In genomic region chr5:138449501-138450239, GRCh38 we compare ENCODE assay signal across 1 cellular context.
TF ChIP-seq lines count a peak whose summit lies in the region.

No MANE protein-coding gene starts in this region.

TF ChIP-seq in HepG2, 621 proteins besides CTCF, POLR2A, EP300 and RAD21 (continued from another document and continues in another):
- TF ChIP-seq ZSCAN25 (CRISPR knock-in tag; IDR thresholded peaks at IDR 0.05) = 0 out of 2 replicates have a peak, but pooled peaks have one; percentile 43
- TF ChIP-seq ZNF614 (CRISPR knock-in tag; IDR thresholded peaks at IDR 0.05; ENCODE audit: borderline replicate concordance) = no peak
- 0 out of 2 replicates have a peak, but pooled peaks have one; percentile 25 for TF ChIP-seq ARNT2 (CRISPR knock-in tag; IDR thresholded peaks at IDR 0.05; ENCODE audit: low read depth)
- no peak for TF ChIP-seq MIXL1 (CRISPR knock-in tag; IDR thresholded peaks at IDR 0.05)
- no peak for TF ChIP-seq ZNF772 (CRISPR knock-in tag; IDR thresholded peaks at IDR 0.05)
- no peak for TF ChIP-seq MTA3 (CRISPR knock-in tag; IDR thresholded peaks at IDR 0.05)
- peak; percentile 18; the same call in 1 of the 2 replicates for TF ChIP-seq PHF20 (CRISPR knock-in tag; IDR thresholded peaks at IDR 0.05)
- TF ChIP-seq SRY (CRISPR knock-in tag; IDR thresholded peaks at IDR 0.05) = no peak
- no peak for TF ChIP-seq ZBTB8A (CRISPR knock-in tag; IDR thresholded peaks at IDR 0.05; ENCODE audit: borderline replicate concordance, low read depth)
- no peak for TF ChIP-seq DBP (CRISPR knock-in tag; IDR thresholded peaks at IDR 0.05; ENCODE audit: not compliant biosample characterization)
- TF ChIP-seq ZNF280D (CRISPR knock-in tag; IDR thresholded peaks at IDR 0.05) = no peak
- TF ChIP-seq, protein P1, sequence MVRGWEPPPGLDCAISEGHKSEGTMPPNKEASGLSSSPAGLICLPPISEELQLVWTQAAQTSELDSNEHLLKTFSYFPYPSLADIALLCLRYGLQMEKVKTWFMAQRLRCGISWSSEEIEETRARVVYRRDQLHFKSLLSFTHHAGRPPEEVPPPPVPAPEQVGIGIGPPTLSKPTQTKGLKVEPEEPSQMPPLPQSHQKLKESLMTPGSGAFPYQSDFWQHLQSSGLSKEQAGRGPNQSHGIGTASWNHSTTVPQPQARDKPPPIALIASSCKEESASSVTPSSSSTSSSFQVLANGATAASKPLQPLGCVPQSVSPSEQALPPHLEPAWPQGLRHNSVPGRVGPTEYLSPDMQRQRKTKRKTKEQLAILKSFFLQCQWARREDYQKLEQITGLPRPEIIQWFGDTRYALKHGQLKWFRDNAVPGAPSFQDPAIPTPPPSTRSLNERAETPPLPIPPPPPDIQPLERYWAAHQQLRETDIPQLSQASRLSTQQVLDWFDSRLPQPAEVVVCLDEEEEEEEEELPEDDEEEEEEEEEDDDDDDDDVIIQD (CRISPR knock-in tag; IDR thresholded peaks at IDR 0.05; ENCODE audit: low read depth) = no peak
- TF ChIP-seq MIER2 (CRISPR knock-in tag; IDR thresholded peaks at IDR 0.05) = no peak
- TF ChIP-seq ZZZ3 (CRISPR knock-in tag; IDR thresholded peaks at IDR 0.05; ENCODE audit: borderline replicate concordance) = no peak
- TF ChIP-seq SETDB1 (CRISPR knock-in tag; IDR thresholded peaks at IDR 0.05; ENCODE audit: borderline replicate concordance) = no peak
- TF ChIP-seq ZNF7 (CRISPR knock-in tag; IDR thresholded peaks at IDR 0.05) = no peak
- TF ChIP-seq ZNF501 (CRISPR knock-in tag; IDR thresholded peaks at IDR 0.05) = peak; percentile 42; the same call in 1 of the 2 replicates
- no peak for TF ChIP-seq ISL2 (CRISPR knock-in tag; IDR thresholded peaks at IDR 0.05)
- 0 out of 2 replicates have a peak, but pooled peaks have one; percentile 27 for TF ChIP-seq ELF1 (CRISPR knock-in tag; IDR thresholded peaks at IDR 0.05)
- no peak for TF ChIP-seq ZNF354B (CRISPR knock-in tag; IDR thresholded peaks at IDR 0.05)
- no peak; the same call in 1 of the 2 replicates for TF ChIP-seq RELA (CRISPR knock-in tag; IDR thresholded peaks at IDR 0.05)
- no peak for TF ChIP-seq JUND (CRISPR knock-in tag; IDR thresholded peaks at IDR 0.05)
- TF ChIP-seq, protein P2, sequence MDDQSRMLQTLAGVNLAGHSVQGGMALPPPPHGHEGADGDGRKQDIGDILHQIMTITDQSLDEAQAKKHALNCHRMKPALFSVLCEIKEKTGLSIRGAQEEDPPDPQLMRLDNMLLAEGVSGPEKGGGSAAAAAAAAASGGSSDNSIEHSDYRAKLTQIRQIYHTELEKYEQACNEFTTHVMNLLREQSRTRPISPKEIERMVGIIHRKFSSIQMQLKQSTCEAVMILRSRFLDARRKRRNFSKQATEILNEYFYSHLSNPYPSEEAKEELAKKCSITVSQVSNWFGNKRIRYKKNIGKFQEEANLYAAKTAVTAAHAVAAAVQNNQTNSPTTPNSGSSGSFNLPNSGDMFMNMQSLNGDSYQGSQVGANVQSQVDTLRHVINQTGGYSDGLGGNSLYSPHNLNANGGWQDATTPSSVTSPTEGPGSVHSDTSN (CRISPR knock-in tag; IDR thresholded peaks at IDR 0.05; ENCODE audit: borderline replicate concordance) = no peak
- no peak for TF ChIP-seq MAZ (IDR thresholded peaks at IDR 0.05; ENCODE audit: borderline replicate concordance, low read depth, low read length)
- no peak for TF ChIP-seq MAZ (CRISPR knock-in tag; IDR thresholded peaks at IDR 0.05; ENCODE audit: low read depth)
- peak; percentile 49; the same call in 1 of the 2 replicates for TF ChIP-seq ZNF431 (CRISPR knock-in tag; IDR thresholded peaks at IDR 0.05; ENCODE audit: borderline replicate concordance, low read depth)
- TF ChIP-seq HNF4G (IDR thresholded peaks at IDR 0.05; ENCODE audit: borderline replicate concordance, low read depth, low read length) = no peak
- no peak for TF ChIP-seq HNF4G (CRISPR knock-in tag; IDR thresholded peaks at IDR 0.05; ENCODE audit: borderline replicate concordance, low read depth)
- no peak for TF ChIP-seq CENPT (CRISPR knock-in tag; IDR thresholded peaks at IDR 0.05; ENCODE audit: low read depth)
- TF ChIP-seq, protein P3, sequence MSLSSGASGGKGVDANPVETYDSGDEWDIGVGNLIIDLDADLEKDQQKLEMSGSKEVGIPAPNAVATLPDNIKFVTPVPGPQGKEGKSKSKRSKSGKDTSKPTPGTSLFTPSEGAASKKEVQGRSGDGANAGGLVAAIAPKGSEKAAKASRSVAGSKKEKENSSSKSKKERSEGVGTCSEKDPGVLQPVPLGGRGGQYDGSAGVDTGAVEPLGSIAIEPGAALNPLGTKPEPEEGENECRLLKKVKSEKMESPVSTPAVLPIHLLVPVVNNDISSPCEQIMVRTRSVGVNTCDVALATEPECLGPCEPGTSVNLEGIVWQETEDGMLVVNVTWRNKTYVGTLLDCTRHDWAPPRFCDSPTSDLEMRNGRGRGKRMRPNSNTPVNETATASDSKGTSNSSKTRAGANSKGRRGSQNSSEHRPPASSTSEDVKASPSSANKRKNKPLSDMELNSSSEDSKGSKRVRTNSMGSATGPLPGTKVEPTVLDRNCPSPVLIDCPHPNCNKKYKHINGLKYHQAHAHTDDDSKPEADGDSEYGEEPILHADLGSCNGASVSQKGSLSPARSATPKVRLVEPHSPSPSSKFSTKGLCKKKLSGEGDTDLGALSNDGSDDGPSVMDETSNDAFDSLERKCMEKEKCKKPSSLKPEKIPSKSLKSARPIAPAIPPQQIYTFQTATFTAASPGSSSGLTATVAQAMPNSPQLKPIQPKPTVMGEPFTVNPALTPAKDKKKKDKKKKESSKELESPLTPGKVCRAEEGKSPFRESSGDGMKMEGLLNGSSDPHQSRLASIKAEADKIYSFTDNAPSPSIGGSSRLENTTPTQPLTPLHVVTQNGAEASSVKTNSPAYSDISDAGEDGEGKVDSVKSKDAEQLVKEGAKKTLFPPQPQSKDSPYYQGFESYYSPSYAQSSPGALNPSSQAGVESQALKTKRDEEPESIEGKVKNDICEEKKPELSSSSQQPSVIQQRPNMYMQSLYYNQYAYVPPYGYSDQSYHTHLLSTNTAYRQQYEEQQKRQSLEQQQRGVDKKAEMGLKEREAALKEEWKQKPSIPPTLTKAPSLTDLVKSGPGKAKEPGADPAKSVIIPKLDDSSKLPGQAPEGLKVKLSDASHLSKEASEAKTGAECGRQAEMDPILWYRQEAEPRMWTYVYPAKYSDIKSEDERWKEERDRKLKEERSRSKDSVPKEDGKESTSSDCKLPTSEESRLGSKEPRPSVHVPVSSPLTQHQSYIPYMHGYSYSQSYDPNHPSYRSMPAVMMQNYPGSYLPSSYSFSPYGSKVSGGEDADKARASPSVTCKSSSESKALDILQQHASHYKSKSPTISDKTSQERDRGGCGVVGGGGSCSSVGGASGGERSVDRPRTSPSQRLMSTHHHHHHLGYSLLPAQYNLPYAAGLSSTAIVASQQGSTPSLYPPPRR (CRISPR knock-in tag; IDR thresholded peaks at IDR 0.05; ENCODE audit: borderline replicate concordance) = no peak
- TF ChIP-seq ATF7 (IDR thresholded peaks at IDR 0.05) = no peak
- no peak for TF ChIP-seq ATF7 (CRISPR knock-in tag; IDR thresholded peaks at IDR 0.05)
- peak; percentile 56; the same call in 1 of the 2 replicates for TF ChIP-seq ZFX (CRISPR knock-in tag; IDR thresholded peaks at IDR 0.05; ENCODE audit: low read depth)
- peak; percentile 22; the same call in 1 of the 2 replicates for TF ChIP-seq SP4 (CRISPR knock-in tag; IDR thresholded peaks at IDR 0.05)
- TF ChIP-seq ZNF792 (CRISPR knock-in tag; IDR thresholded peaks at IDR 0.05) = no peak
- TF ChIP-seq ZMYM4 (CRISPR knock-in tag; IDR thresholded peaks at IDR 0.05) = no peak
- TF ChIP-seq ZBTB7B (CRISPR knock-in tag; IDR thresholded peaks at IDR 0.05) = no peak
- no peak for TF ChIP-seq ZNF207 (IDR thresholded peaks at IDR 0.05; ENCODE audit: borderline replicate concordance)
- TF ChIP-seq ZNF296 (CRISPR knock-in tag; conservative IDR thresholded peaks at IDR 0.05) = no peak
- TF ChIP-seq SAP130 (CRISPR knock-in tag; IDR thresholded peaks at IDR 0.05; ENCODE audit: low read depth) = peak; percentile 30; the same call in 1 of the 2 replicates
- 0 out of 2 replicates have a peak, but pooled peaks have one; percentile 26 for TF ChIP-seq EED (CRISPR knock-in tag; IDR thresholded peaks at IDR 0.05)
- TF ChIP-seq ZC3H4 (CRISPR knock-in tag; IDR thresholded peaks at IDR 0.05; ENCODE audit: borderline replicate concordance) = no peak
- TF ChIP-seq HOXA7 (CRISPR knock-in tag; IDR thresholded peaks at IDR 0.05) = no peak
- TF ChIP-seq RFXANK (CRISPR knock-in tag; IDR thresholded peaks at IDR 0.05) = no peak
- peak; percentile 86; the same call in 1 of the 2 replicates for TF ChIP-seq ZNF598 (CRISPR knock-in tag; IDR thresholded peaks at IDR 0.05; ENCODE audit: borderline replicate concordance)
- no peak for TF ChIP-seq SAFB2 (CRISPR knock-in tag; IDR thresholded peaks at IDR 0.05; ENCODE audit: borderline replicate concordance, low read depth)
- TF ChIP-seq MTERF4 (CRISPR knock-in tag; IDR thresholded peaks at IDR 0.05) = no peak
- no peak for TF ChIP-seq ZNF256 (CRISPR knock-in tag; conservative IDR thresholded peaks at IDR 0.05)
- no peak for TF ChIP-seq POLR2AphosphoS2 (IDR thresholded peaks at IDR 0.05; ENCODE audit: low read depth, low read length)
- TF ChIP-seq THAP7 (CRISPR knock-in tag; IDR thresholded peaks at IDR 0.05) = no peak
- no peak for TF ChIP-seq ZNF607 (CRISPR knock-in tag; IDR thresholded peaks at IDR 0.05; ENCODE audit: borderline replicate concordance)
- no peak for TF ChIP-seq ZNF260 (CRISPR knock-in tag; IDR thresholded peaks at IDR 0.05; ENCODE audit: borderline replicate concordance, low read depth)
- TF ChIP-seq KLF15 (CRISPR knock-in tag; IDR thresholded peaks at IDR 0.05; ENCODE audit: borderline replicate concordance) = no peak
- TF ChIP-seq LRRFIP1 (CRISPR knock-in tag; conservative IDR thresholded peaks at IDR 0.05) = no peak
- TF ChIP-seq ZNF274 (CRISPR knock-in tag; IDR thresholded peaks at IDR 0.05) = peak; percentile 60; the same call in 1 of the 2 replicates
- no peak for TF ChIP-seq GABPA (IDR thresholded peaks at IDR 0.05; ENCODE audit: low read depth, low read length)
- TF ChIP-seq GABPA (CRISPR knock-in tag; IDR thresholded peaks at IDR 0.05; ENCODE audit: low read depth) = no peak
- no peak for TF ChIP-seq ZSCAN9 (CRISPR knock-in tag; IDR thresholded peaks at IDR 0.05; ENCODE audit: borderline replicate concordance)
- no peak for TF ChIP-seq RXRB (CRISPR knock-in tag; IDR thresholded peaks at IDR 0.05; ENCODE audit: borderline replicate concordance)
- no peak for TF ChIP-seq KDM1A (CRISPR knock-in tag; IDR thresholded peaks at IDR 0.05)
